In genomic region chr2:123453772-123454171, GRCh38 we compare ENCODE assay signal across 15 cellular contexts.
DNase-seq lines count a peak whose midpoint lies in the region; ATAC-seq, FAIRE-seq and TF ChIP-seq lines count a peak whose summit lies in the region.
"Had no signal": no experiment of that assay in that cellular context is flagged by ENCODE, and none has a peak within 500 bp of the region (broad histone marks: within the 10 kb centered on the region; RNA-seq: fewer than 3 reads in every experiment).

No MANE protein-coding gene starts in this region.

- H2AFZ ChIP-seq in mammary epithelial cell (ENCODE audit: low read depth, low read length) (no peak overlapping the region), GM23338 (peak overlapping the region; percentile 45; the same call in 1 of the 2 replicates), H1 (ENCODE audit: low read length) (peak overlapping the region; percentile 70; the same call in 1 of the 2 replicates), neural progenitor cell (replicated peaks) (no peak overlapping the region)

- H3K4me1 Mint-ChIP-seq in MCF 10A (ENCODE audit: insufficient read depth, unreplicated experiment) (peaks cover 25% of the 10 kb centered on the region), GM23338 (no peaks in the 10 kb centered on the region), neural progenitor cell (no peaks in the 10 kb centered on the region)
- H3K4me1 Mint-ChIP-seq in stimulated activated naive B cell treated with anti-CD40 and anti-IgM and Interleukin-4, amounts not matched to agents 10 μg/mL and 1 μg/mL and 100 μg/mL, for 72 hours = no peaks in the 10 kb centered on the region
- H3K4me1 Mint-ChIP-seq: CD8-positive, alpha-beta memory T cell had no signal

- no peak overlapping the region for H2BK120ac ChIP-seq in H1 (replicated peaks; ENCODE audit: low read depth, low read length)

- WGBS in mammary epithelial cell (ENCODE audit: low coverage, missing lambda C conversion rate) = 51% methylated on average over 3 of the region's 3 CpGs
- WGBS in H1 (ENCODE audit: extremely low coverage in 1 of 2, insufficient coverage in 1 of 2, insufficient read length in 1 of 2, insufficient replicate concordance in 2 of 2, low coverage in 1 of 2, low lambda C conversion rate in 2 of 2, missing lambda C conversion rate in 1 of 2), 2 experiments = 90% methylated on average over 3 of the region's 3 CpGs; no CpG with 5 or more reads in 1 of the 2 experiments

- BruUV-seq in MCF 10A (replicated peaks; lab: Mats Ljungman, UMichigan) = no TSS peak
- no TSS peak for BruUV-seq in mammary epithelial cell (replicated peaks; lab: Mats Ljungman, UMichigan)

- H3K4me3 Mint-ChIP-seq in MCF 10A (ENCODE audit: unreplicated experiment) = no peak overlapping the region
- no peak overlapping the region for H3K4me3 Mint-ChIP-seq in GM23338
- H3K4me3 Mint-ChIP-seq in neural progenitor cell = no peak overlapping the region
- H3K4me3 Mint-ChIP-seq in stimulated activated naive B cell treated with anti-CD40 and anti-IgM and Interleukin-4, amounts not matched to agents 10 μg/mL and 1 μg/mL and 100 μg/mL, for 72 hours = no peak overlapping the region
- H3K4me3 Mint-ChIP-seq: CD8-positive, alpha-beta memory T cell had no signal

- no peaks in the 10 kb centered on the region for H3K27me3 ChIP-seq in mammary epithelial cell (ENCODE audit: insufficient read depth, low read length)
- H3K27me3 ChIP-seq in GM23338 (ENCODE audit: insufficient read depth) = no peaks in the 10 kb centered on the region
- no peaks in the 10 kb centered on the region for H3K27me3 ChIP-seq in H1 (replicated peaks in 1 of 4; ENCODE audit: control insufficient read depth in 3 of 4, extremely low read depth in 1 of 4, insufficient read depth in 3 of 4, low read length in 3 of 4)
- no peaks in the 10 kb centered on the region for H3K27me3 ChIP-seq in neural progenitor cell

- CTCF ChIA-PET in MCF 10A (lab: Yijun Ruan, JAX) = interaction anchor here (0.6 kb wide), 1 partner anchor 1479 kb away, joined by 4 read pairs; no protein-coding TSS in a partner anchor
- CTCF ChIA-PET in mammary epithelial cell (lab: Charles Lee; ENCODE audit: low non-redundant PET) = no interaction called here
- CTCF ChIA-PET in H1 (lab: Charles Lee; ENCODE audit: partially characterized antibody) = interaction anchor here (0.5 kb wide), 1 partner anchor 565 kb away, joined by 3 read pairs; no protein-coding TSS in a partner anchor

- TF ChIP-seq RAD21 in H1 (IDR thresholded peaks at IDR 0.05 in 1 of 2, conservative IDR thresholded peaks at IDR 0.05 in 1 of 2; ENCODE audit: low read depth in 2 of 2, low read length in 2 of 2) = no peak

- no peak overlapping the region for H3K56ac ChIP-seq in H1 (replicated peaks; ENCODE audit: insufficient read length, low read depth, low read length)

- POLR2A ChIA-PET in MCF 10A (lab: Yijun Ruan, JAX) = interaction anchor here (1.1 kb wide), 1 partner anchor 24 kb away, joined by 3 read pairs; no protein-coding TSS in a partner anchor
- POLR2A ChIA-PET in H1 (lab: Charles Lee; ENCODE audit: partially characterized antibody) = no interaction called here

- no peaks in the 10 kb centered on the region for H3K9me3 Mint-ChIP-seq in MCF 10A (ENCODE audit: unreplicated experiment)
- no peaks in the 10 kb centered on the region for H3K9me3 Mint-ChIP-seq in GM23338
- H3K9me3 Mint-ChIP-seq in neural progenitor cell = peaks cover 2% of the 10 kb centered on the region
- peaks cover 4 to 8% of the 10 kb centered on the region in 2 donors for H3K9me3 Mint-ChIP-seq in stimulated activated naive B cell treated with anti-CD40 and anti-IgM and Interleukin-4, amounts not matched to agents 10 μg/mL and 1 μg/mL and 100 μg/mL, for 72 hours

- dilution Hi-C loops in mammary epithelial cell (cut with HindIII; ENCODE audit: low sequenced_read_pairs) = no loop called here

- no peak overlapping the region for H2BK5ac ChIP-seq in H1 (ENCODE audit: low read depth, low read length)

- H3K27ac ChIP-seq in mammary epithelial cell (ENCODE audit: insufficient read depth, low read depth, low read length) (no peak overlapping the region), GM23338 (ENCODE audit: low read depth) (no peak overlapping the region), H1 (ENCODE audit: low read depth, low read length) (no peak overlapping the region), neural progenitor cell (no peak overlapping the region)
- H3K27ac ChIP-seq: 22Rv1, HL-60 had no signal

- H3K27me3 Mint-ChIP-seq in MCF 10A (ENCODE audit: insufficient read depth, unreplicated experiment) = no peaks in the 10 kb centered on the region
- H3K27me3 Mint-ChIP-seq in GM23338 (ENCODE audit: insufficient read depth, low read depth, poor library complexity) = no peaks in the 10 kb centered on the region
- no peaks in the 10 kb centered on the region for H3K27me3 Mint-ChIP-seq in neural progenitor cell (ENCODE audit: insufficient read depth, low read depth)
- H3K27me3 Mint-ChIP-seq in stimulated activated naive B cell treated with anti-CD40 and anti-IgM and Interleukin-4, amounts not matched to agents 10 μg/mL and 1 μg/mL and 100 μg/mL, for 72 hours = no peaks in the 10 kb centered on the region
- H3K27me3 Mint-ChIP-seq: CD8-positive, alpha-beta memory T cell had no signal

- no peak for TF ChIP-seq CTCF in MCF 10A (IDR thresholded peaks at IDR 0.05; ENCODE audit: unreplicated experiment)
- TF ChIP-seq CTCF in mammary epithelial cell (conservative IDR thresholded peaks at IDR 0.05 in 1 of 2, IDR thresholded peaks at IDR 0.05 in 1 of 2; ENCODE audit: extremely low read depth in 1 of 2, insufficient read depth in 1 of 2, low read depth in 1 of 2, low read length in 2 of 2) = no peak
- TF ChIP-seq CTCF in GM23338 (conservative IDR thresholded peaks at IDR 0.05; ENCODE audit: low read depth in 2 of 2) = no peak
- no peak for TF ChIP-seq CTCF in H1 (IDR thresholded peaks at IDR 0.05; ENCODE audit: control extremely low read depth in 1 of 3, insufficient read depth in 1 of 3, low read depth in 1 of 3, low read length in 3 of 3)
- TF ChIP-seq CTCF in neural progenitor cell (IDR thresholded peaks at IDR 0.05) = no peak

- no peak overlapping the region for H2BK15ac ChIP-seq in H1 (ENCODE audit: low read length)

- no peaks in the 10 kb centered on the region for H3K4me1 ChIP-seq in mammary epithelial cell (ENCODE audit: insufficient read depth, low read length)
- H3K4me1 ChIP-seq in GM23338 (ENCODE audit: insufficient read depth) = no peaks in the 10 kb centered on the region
- H3K4me1 ChIP-seq in H1 (replicated peaks in 1 of 4; ENCODE audit: control insufficient read depth in 3 of 4, insufficient read depth in 4 of 4, low read length in 3 of 4) = no peaks in the 10 kb centered on the region
- H3K4me1 ChIP-seq in neural progenitor cell = no peaks in the 10 kb centered on the region
- H3K4me1 ChIP-seq: Caco-2 had no signal

- H3K36me3 ChIP-seq in mammary epithelial cell (ENCODE audit: insufficient read depth, low read length) = no peaks in the 10 kb centered on the region
- H3K36me3 ChIP-seq in GM23338 (ENCODE audit: insufficient read depth) = no peaks in the 10 kb centered on the region
- no peaks in the 10 kb centered on the region for H3K36me3 ChIP-seq in H1 (ENCODE audit: control insufficient read depth in 2 of 4, insufficient read depth in 4 of 4, low read length in 3 of 4)
- H3K36me3 ChIP-seq in neural progenitor cell = no peaks in the 10 kb centered on the region

- DNase-seq in MCF 10A (ENCODE audit: unreplicated experiment) (peak; percentile 44), mammary epithelial cell (no peak), GM23338 (ENCODE audit: low spot score) (no peak), H1 (ENCODE audit: low read depth in 1 of 2, low spot score in 2 of 2) (no peak), skeletal muscle cell (ENCODE audit: low read depth) (peak; percentile 9), neural progenitor cell (ENCODE audit: low spot score) (no peak)
- DNase-seq in stimulated activated naive B cell treated with anti-CD40 and anti-IgM and Interleukin-4, amounts not matched to agents 10 μg/mL and 1 μg/mL and 100 μg/mL, for 72 hours = no peak
- DNase-seq: Caco-2; CD8-positive, alpha-beta memory T cell; DND-41; GDM1; H7 had no signal

- no peak overlapping the region for H3K23ac ChIP-seq in H1 (ENCODE audit: insufficient read length)

- H3K79me2 ChIP-seq in mammary epithelial cell (ENCODE audit: insufficient read depth, low read length) = no peaks in the 10 kb centered on the region
- H3K79me2 ChIP-seq in GM23338 (replicated peaks; ENCODE audit: insufficient read depth) = no peaks in the 10 kb centered on the region
- H3K79me2 ChIP-seq in H1 (ENCODE audit: control insufficient read depth in 1 of 2, insufficient read depth in 2 of 2, low read length in 2 of 2) = no peaks in the 10 kb centered on the region
- H3K79me2 ChIP-seq in neural progenitor cell (ENCODE audit: low read depth) = no peaks in the 10 kb centered on the region

- H4K20me1 ChIP-seq in mammary epithelial cell (ENCODE audit: insufficient read depth, low read length) (no peaks in the 10 kb centered on the region), GM23338 (replicated peaks; ENCODE audit: insufficient read depth) (no peaks in the 10 kb centered on the region), H1 (replicated peaks in 1 of 2; ENCODE audit: control insufficient read depth in 1 of 2, insufficient read depth in 2 of 2, low read length in 2 of 2) (no peaks in the 10 kb centered on the region), neural progenitor cell (ENCODE audit: low read depth) (no peaks in the 10 kb centered on the region)

- no peak overlapping the region for H3K18ac ChIP-seq in H1 (ENCODE audit: extremely low read depth, low read length)

- H3K79me1 ChIP-seq in H1 (ENCODE audit: low read depth, low read length) = no peaks in the 10 kb centered on the region

- H3K4me3 ChIP-seq in mammary epithelial cell (replicated peaks in 1 of 3; ENCODE audit: insufficient read depth in 1 of 3, low read depth in 2 of 3, low read length in 3 of 3) (no peak overlapping the region), GM23338 (no peak overlapping the region), H1 (ENCODE audit: extremely low read depth in 1 of 4, insufficient read depth in 2 of 4, low read depth in 3 of 4, low read length in 4 of 4) (no peak overlapping the region), skeletal muscle cell (ENCODE audit: low read depth, low read length) (no peak overlapping the region), neural progenitor cell (no peak overlapping the region)

- no peaks in the 10 kb centered on the region for H3K23me2 ChIP-seq in H1 (ENCODE audit: low read depth, low read length)

- H3K9ac ChIP-seq in mammary epithelial cell (ENCODE audit: insufficient read depth, low read length) (no peak overlapping the region), H1 (replicated peaks in 1 of 4; ENCODE audit: extremely low read depth in 1 of 4, low read depth in 3 of 4, low read length in 3 of 4) (no peak overlapping the region), neural progenitor cell (no peak overlapping the region)

- H2AK5ac ChIP-seq in H1 (ENCODE audit: low read depth, low read length) = no peak overlapping the region

- no peak for FAIRE-seq in H1 (lab: Jason Lieb, UNC)
- FAIRE-seq: GM12892 had no signal

- peaks cover 7% of the 10 kb centered on the region; the same call in 1 of the 2 replicates for H3K9me2 ChIP-seq in GM23338 (ENCODE audit: insufficient read depth)

- H3K36me3 Mint-ChIP-seq in MCF 10A (ENCODE audit: insufficient read depth, unreplicated experiment) (peaks cover 10% of the 10 kb centered on the region), GM23338 (ENCODE audit: low read depth) (no peaks in the 10 kb centered on the region), neural progenitor cell (no peaks in the 10 kb centered on the region)
- no peaks in the 10 kb centered on the region for H3K36me3 Mint-ChIP-seq in stimulated activated naive B cell treated with anti-CD40 and anti-IgM and Interleukin-4, amounts not matched to agents 10 μg/mL and 1 μg/mL and 100 μg/mL, for 72 hours
- H3K36me3 Mint-ChIP-seq: CD8-positive, alpha-beta memory T cell had no signal

- H3K4ac ChIP-seq in H1 (replicated peaks; ENCODE audit: insufficient read length, low read depth, low read length) = no peak overlapping the region

- H3K4me2 ChIP-seq in mammary epithelial cell (ENCODE audit: insufficient read depth, low read depth, low read length) = no peak overlapping the region
- H3K4me2 ChIP-seq in GM23338 = no peak overlapping the region
- no peak overlapping the region for H3K4me2 ChIP-seq in H1 (ENCODE audit: insufficient read depth in 1 of 2, low read depth in 2 of 2, low read length in 2 of 2)
- H3K4me2 ChIP-seq in neural progenitor cell = no peak overlapping the region

- in situ Hi-C loops in mammary epithelial cell (cut with MboI; ENCODE audit: low sequenced_read_pairs in 2 of 2) = no loop called here

- TF ChIP-seq EP300 in H1 (IDR thresholded peaks at IDR 0.05; ENCODE audit: borderline replicate concordance in 1 of 2, low read depth in 2 of 2, low read length in 2 of 2) = no peak

- H2BK20ac ChIP-seq in H1 (ENCODE audit: low read length) = no peak overlapping the region

- no peak for TF ChIP-seq POLR2A in H1 (IDR thresholded peaks at IDR 0.05; ENCODE audit: control extremely low read depth in 1 of 2, low read depth in 2 of 2, low read length in 2 of 2)

- intact Hi-C loops in MCF 10A (cut with micrococcal nuclease) (no loop called here), mammary epithelial cell (cut with micrococcal nuclease) (no loop called here)

- H3K9me3 ChIP-seq in mammary epithelial cell (replicated peaks; ENCODE audit: insufficient read depth, low read length) (peaks cover 4% of the 10 kb centered on the region), H1 (ENCODE audit: insufficient read depth in 2 of 2, low read depth in 1 of 2, low read length in 1 of 2) (no peaks in the 10 kb centered on the region), neural progenitor cell (ENCODE audit: low read depth) (no peaks in the 10 kb centered on the region)
- H3K9me3 ChIP-seq: Caco-2 had no signal

- H4K91ac ChIP-seq in H1 (replicated peaks; ENCODE audit: insufficient read length, low read length) = no peak overlapping the region

- no peak overlapping the region for H2BK12ac ChIP-seq in H1 (ENCODE audit: low read depth, low read length)

- no peak overlapping the region for H3K14ac ChIP-seq in H1 (ENCODE audit: insufficient read length)

- no peak overlapping the region for H4K5ac ChIP-seq in H1 (ENCODE audit: insufficient read length, low read depth, low read length)

- H4K8ac ChIP-seq in H1 (ENCODE audit: extremely low read depth, insufficient read depth, low read length) = no peak overlapping the region

- H3F3A ChIP-seq in GM23338 (replicated peaks; ENCODE audit: low read depth) = no peaks in the 10 kb centered on the region
- no peaks in the 10 kb centered on the region for H3F3A ChIP-seq in neural progenitor cell (ENCODE audit: low read depth)

- no peak for ATAC-seq in GM23338
- ATAC-seq in stimulated activated naive B cell treated with anti-CD40 and anti-IgM and Interleukin-4, amounts not matched to agents 10 μg/mL and 1 μg/mL and 100 μg/mL, for 72 hours (replicated peaks) = no peak

- no peak overlapping the region for H3K27ac Mint-ChIP-seq in MCF 10A (ENCODE audit: low read depth, unreplicated experiment)
- no peak overlapping the region for H3K27ac Mint-ChIP-seq in GM23338
- H3K27ac Mint-ChIP-seq in neural progenitor cell = no peak overlapping the region
- H3K27ac Mint-ChIP-seq in stimulated activated naive B cell treated with anti-CD40 and anti-IgM and Interleukin-4, amounts not matched to agents 10 μg/mL and 1 μg/mL and 100 μg/mL, for 72 hours = no peak overlapping the region
- H3K27ac Mint-ChIP-seq: CD8-positive, alpha-beta memory T cell had no signal

Comparison
In these comparisons a context has a peak if more than half of its experiments do, and no peak if none do; other contexts are left out.
1. DNase-seq: peak in MCF 10A (single experiment) and skeletal muscle cell (single experiment); none in mammary epithelial cell (single experiment), GM23338 (single experiment), H1 (0 of 2), neural progenitor cell (single experiment) and stimulated activated naive B cell treated with anti-CD40 and anti-IgM and Interleukin-4, amounts not matched to agents 10 μg/mL and 1 μg/mL and 100 μg/mL, for 72 hours (single experiment).
2. H2AFZ ChIP-seq: peak in GM23338 (single experiment) and H1 (single experiment); none in mammary epithelial cell (single experiment) and neural progenitor cell (single experiment).